Comparison of ENCODE assay signal across 1 cellular context in the genomic region with DNA sequence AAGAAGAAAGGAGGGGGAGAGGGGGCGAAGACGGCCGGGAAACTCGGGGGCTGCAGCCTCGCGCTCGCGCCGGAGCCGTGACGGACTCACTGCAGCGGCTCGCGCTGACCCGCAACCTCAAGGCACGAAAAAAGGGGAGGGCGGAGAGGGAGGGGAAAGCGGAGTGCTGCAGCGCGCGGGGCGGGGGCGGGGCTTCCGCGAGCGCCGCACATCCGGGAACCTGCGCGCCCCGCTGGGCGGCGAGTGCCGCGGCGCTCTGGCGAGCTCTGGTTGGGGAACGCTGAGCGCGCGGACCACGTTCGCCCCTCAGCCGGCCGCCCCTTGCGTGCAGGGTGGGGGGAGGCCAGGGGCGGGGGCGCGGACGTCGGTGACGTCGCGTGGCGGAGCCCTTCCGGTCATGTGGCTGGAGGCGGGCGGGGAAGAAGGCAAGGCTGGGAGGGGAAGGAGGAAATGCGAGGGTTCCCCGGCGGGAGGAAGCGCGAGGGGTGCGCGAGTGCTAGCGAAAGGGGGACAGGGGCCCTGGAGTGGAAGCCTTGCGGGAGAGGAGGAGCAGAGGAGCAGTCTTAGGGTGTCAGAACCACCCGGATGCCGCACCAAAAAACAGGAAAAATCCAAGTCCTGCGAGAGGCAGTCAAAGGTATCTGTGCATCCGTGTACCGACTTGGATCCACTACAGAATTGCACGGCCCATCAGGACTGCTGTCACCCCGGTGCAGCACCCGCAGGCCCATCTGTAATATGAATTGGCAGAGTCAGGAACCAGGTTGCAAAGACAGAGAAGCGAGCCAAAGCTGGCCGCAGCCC.
TF ChIP-seq lines count a peak whose summit lies in the region.

Gene PPP3R1 (minus strand): TSS at position 126 of the 804 bp plus-strand sequence. CDS start 405 bp downstream, outside the sequence.

TF ChIP-seq in HCT116, 20 proteins besides CTCF, POLR2A, EP300 and RAD21 (continued from another document):
- peak; percentile 83 for TF ChIP-seq EGR1 (IDR thresholded peaks at IDR 0.05; ENCODE audit: low read depth)
- TF ChIP-seq EZH2phosphoT487 (IDR thresholded peaks at IDR 0.05; ENCODE audit: borderline replicate concordance): no peak
- TF ChIP-seq CBX3 (IDR thresholded peaks at IDR 0.05; ENCODE audit: low read depth): peak; percentile 75
- peak; percentile 28 for TF ChIP-seq YY1 (IDR thresholded peaks at IDR 0.05; ENCODE audit: extremely low read depth, insufficient replicate concordance, low read depth, low read length)
- TF ChIP-seq SRF (IDR thresholded peaks at IDR 0.05; ENCODE audit: low read depth): no peak
- no peak for TF ChIP-seq EZH2 (IDR thresholded peaks at IDR 0.05)
- no peak for TF ChIP-seq TCF7L2 (IDR thresholded peaks at IDR 0.05; ENCODE audit: borderline replicate concordance, extremely low read depth, insufficient read depth, insufficient read length)
- TF ChIP-seq ELF1 (IDR thresholded peaks at IDR 0.05; ENCODE audit: borderline replicate concordance, low read depth): peak; percentile 74
- peak; percentile 96 for TF ChIP-seq POLR2AphosphoS5 (IDR thresholded peaks at IDR 0.05; ENCODE audit: low read depth, low read length)
- TF ChIP-seq ZBTB33 (IDR thresholded peaks at IDR 0.05; ENCODE audit: extremely low read depth, insufficient replicate concordance, low read length): no peak
- no peak for TF ChIP-seq FOSL1 (IDR thresholded peaks at IDR 0.05; ENCODE audit: low read depth)
- TF ChIP-seq JUND (IDR thresholded peaks at IDR 0.05): no peak
- no peak; the same call in 1 of the 2 replicates for TF ChIP-seq ZFX (IDR thresholded peaks at IDR 0.05)
- TF ChIP-seq, protein P1, sequence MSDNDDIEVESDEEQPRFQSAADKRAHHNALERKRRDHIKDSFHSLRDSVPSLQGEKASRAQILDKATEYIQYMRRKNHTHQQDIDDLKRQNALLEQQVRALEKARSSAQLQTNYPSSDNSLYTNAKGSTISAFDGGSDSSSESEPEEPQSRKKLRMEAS (IDR thresholded peaks at IDR 0.05): peak; percentile 87
- TF ChIP-seq, protein P2, sequence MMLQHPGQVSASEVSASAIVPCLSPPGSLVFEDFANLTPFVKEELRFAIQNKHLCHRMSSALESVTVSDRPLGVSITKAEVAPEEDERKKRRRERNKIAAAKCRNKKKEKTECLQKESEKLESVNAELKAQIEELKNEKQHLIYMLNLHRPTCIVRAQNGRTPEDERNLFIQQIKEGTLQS (IDR thresholded peaks at IDR 0.05): no peak
- TF ChIP-seq CEBPB (IDR thresholded peaks at IDR 0.05; ENCODE audit: low read depth): no peak; the same call in 1 of the 2 replicates
